ENCODE assay signal across 16 cellular contexts in genomic region chr13:79723462-79724116, GRCh38.
DNase-seq lines count a peak whose midpoint lies in the region; ATAC-seq and TF ChIP-seq lines count a peak whose summit lies in the region.
"Had no signal": no experiment of that assay in that cellular context is flagged by ENCODE, and none has a peak within 500 bp of the region (broad histone marks: within the 10 kb centered on the region; RNA-seq: fewer than 3 reads in every experiment).

No MANE protein-coding gene starts in this region.

- ATAC-seq in Right ventricle myocardium inferior (peak; percentile 88), heart right ventricle (peak; percentile 73 to 90 (median 86)), HG02938 (IDR thresholded peaks at IDR 0.05; ENCODE audit: unreplicated experiment) (no peak)
- ATAC-seq: CD8-positive, alpha-beta T cell; T-cell had no signal

- H3K27me3 ChIP-seq in heart right ventricle, result no peaks in the 10 kb centered on the region
- H3K27me3 ChIP-seq: Peyer's patch had no signal

- peak overlapping the region; percentile 94 to 95 (median 94) for H3K27ac Mint-ChIP-seq in nephron
- peak overlapping the region; percentile 29 for H3K27ac Mint-ChIP-seq in type B pancreatic cell
- H3K27ac Mint-ChIP-seq in T-helper 2 cell treated with Interferon-gamma antibody and Interleukin-4, amounts not matched to agents 5 μg/mL and 100 μg/mL, for 36 hours, result no peak overlapping the region
- H3K27ac Mint-ChIP-seq: CD8-positive, alpha-beta T cell; T-cell had no signal

- 25 to 35% methylated on average over 7 of the region's 7 CpGs for WGBS in heart right ventricle, 2 donors

- H3K4me3 Mint-ChIP-seq in nephron (peak overlapping the region in 1 of 3 experiments; percentile 57), type B pancreatic cell (peak overlapping the region; percentile 43)
- no peak overlapping the region for H3K4me3 Mint-ChIP-seq in T-helper 2 cell treated with Interferon-gamma antibody and Interleukin-4, amounts not matched to agents 5 μg/mL and 100 μg/mL, for 36 hours
- H3K4me3 Mint-ChIP-seq: CD8-positive, alpha-beta T cell; T-cell had no signal

- H3K9me3 Mint-ChIP-seq in nephron, result peaks cover 6% of the 10 kb centered on the region
- no peaks in the 10 kb centered on the region for H3K9me3 Mint-ChIP-seq in type B pancreatic cell
- H3K9me3 Mint-ChIP-seq in T-helper 2 cell treated with Interferon-gamma antibody and Interleukin-4, amounts not matched to agents 5 μg/mL and 100 μg/mL, for 36 hours, result no peaks in the 10 kb centered on the region

- intact Hi-C loops in Right ventricle myocardium inferior (cut with DNase I) (no loop called here), cardiac septum (cut with DNase I) (no loop called here), heart right ventricle (cut with DNase I) (no loop called here)

- H3K4me1 Mint-ChIP-seq in nephron, result peaks cover 60% of the 10 kb centered on the region
- H3K4me1 Mint-ChIP-seq in type B pancreatic cell (ENCODE audit: unreplicated experiment), result peaks cover 18% of the 10 kb centered on the region
- H3K4me1 Mint-ChIP-seq in T-helper 2 cell treated with Interferon-gamma antibody and Interleukin-4, amounts not matched to agents 5 μg/mL and 100 μg/mL, for 36 hours (ENCODE audit: low read depth), result no peaks in the 10 kb centered on the region
- H3K4me1 Mint-ChIP-seq: T-cell had no signal

- H3K4me1 ChIP-seq in heart right ventricle, result peaks cover 0 to 35% (median 25%) of the 10 kb centered on the region in 9 donors
- H3K4me1 ChIP-seq: Peyer's patch had no signal

- H3K36me3 ChIP-seq in heart right ventricle, result no peaks in the 10 kb centered on the region
- H3K36me3 ChIP-seq: lower lobe of right lung, Peyer's patch had no signal

- H3K9me3 ChIP-seq in heart right ventricle, result peaks cover 0 to 6% (median 0%) of the 10 kb centered on the region in 11 donors
- H3K9me3 ChIP-seq: lower lobe of right lung, Peyer's patch had no signal

- DNase-seq in Right ventricle myocardium inferior (ENCODE audit: missing footprints) (no peak), cardiac septum (ENCODE audit: low spot score) (no peak), heart right ventricle (peak in 1 of 2 donors; percentile 23), type B pancreatic cell (ENCODE audit: extremely low spot score, unreplicated experiment) (no peak), NCI-H1105 treated with DMSO at 0.1 percent for 48 hours (lab: John Stamatoyannopoulos, UW) (no peak)
- no peak for DNase-seq in T-helper 2 cell treated with Interferon-gamma antibody and Interleukin-4, amounts not matched to agents 5 μg/mL and 100 μg/mL, for 36 hours (ENCODE audit: low spot score)
- DNase-seq: activated CD8-positive, alpha-beta memory T cell treated with anti-CD3 and anti-CD28 coated beads for 24 hours; CD8-positive, alpha-beta T cell; lower lobe of right lung; NCI-H187; NCI-H69; Peyer's patch; stimulated activated naive CD4-positive, alpha-beta T cell; T-cell had no signal

- H3K36me3 Mint-ChIP-seq in nephron (ENCODE audit: low read depth) (no peaks in the 10 kb centered on the region), type B pancreatic cell (no peaks in the 10 kb centered on the region)
- H3K36me3 Mint-ChIP-seq in T-helper 2 cell treated with Interferon-gamma antibody and Interleukin-4, amounts not matched to agents 5 μg/mL and 100 μg/mL, for 36 hours (ENCODE audit: low read depth), result no peaks in the 10 kb centered on the region
- H3K36me3 Mint-ChIP-seq: CD8-positive, alpha-beta T cell; T-cell had no signal

- H3K4me3 ChIP-seq in heart right ventricle, result peak overlapping the region in 2 of 10 donors; percentile 8 to 9
- H3K4me3 ChIP-seq: lower lobe of right lung, Peyer's patch had no signal

- H3K27ac ChIP-seq in heart right ventricle, result peak overlapping the region in 8 of 10 donors; percentile 33 to 75 (median 56)

- no peaks in the 10 kb centered on the region for H3K27me3 Mint-ChIP-seq in nephron (ENCODE audit: low read depth)
- no peaks in the 10 kb centered on the region for H3K27me3 Mint-ChIP-seq in type B pancreatic cell
- H3K27me3 Mint-ChIP-seq in T-helper 2 cell treated with Interferon-gamma antibody and Interleukin-4, amounts not matched to agents 5 μg/mL and 100 μg/mL, for 36 hours (ENCODE audit: low read depth), result peaks cover 2% of the 10 kb centered on the region
- H3K27me3 Mint-ChIP-seq: T-cell had no signal

- TF ChIP-seq CTCF in heart right ventricle (IDR thresholded peaks at IDR 0.05) (no peak), nephron (IDR thresholded peaks at IDR 0.05; ENCODE audit: unreplicated experiment in 3 of 3) (no peak), type B pancreatic cell (conservative IDR thresholded peaks at IDR 0.05) (no peak)
